In the genomic region with DNA sequence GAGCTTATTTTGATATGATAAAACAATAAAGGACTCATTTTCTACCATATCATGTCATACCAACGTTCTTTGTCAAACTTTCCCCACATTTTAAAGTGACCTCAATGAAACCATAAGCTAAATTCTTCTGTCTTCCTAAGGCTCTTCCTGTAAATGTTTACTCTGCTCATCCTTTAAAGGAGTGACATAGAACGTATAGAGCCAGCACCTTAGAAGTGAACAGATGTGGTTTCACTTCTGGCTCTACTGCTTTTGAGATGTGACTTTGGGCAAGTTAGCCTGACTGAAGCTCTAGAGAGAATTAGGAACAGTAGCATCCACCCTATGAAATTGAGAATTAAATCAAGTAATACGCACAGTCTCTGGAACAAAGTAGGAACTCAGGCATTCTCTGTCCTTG, we compare ENCODE assay signal across 1 cellular context.
TF ChIP-seq lines count a peak whose summit lies in the region.

No MANE protein-coding gene starts in this region.

TF ChIP-seq in HepG2, 621 proteins besides CTCF, POLR2A, EP300 and RAD21:
- TF ChIP-seq CEBPB (IDR thresholded peaks at IDR 0.05; ENCODE audit: borderline replicate concordance, low read depth, low read length): no peak
- TF ChIP-seq SOX6 (IDR thresholded peaks at IDR 0.05): no peak
- TF ChIP-seq SOX6 (CRISPR knock-in tag; IDR thresholded peaks at IDR 0.05): no peak
